In genomic region chr5:86175224-86175623, GRCh38 we compare ENCODE assay signal across 11 cellular contexts.
DNase-seq lines count a peak whose midpoint lies in the region; ATAC-seq and TF ChIP-seq lines count a peak whose summit lies in the region.
"Had no signal": no experiment of that assay in that cellular context is flagged by ENCODE, and none has a peak within 500 bp of the region (broad histone marks: within the 10 kb centered on the region; RNA-seq: fewer than 3 reads in every experiment).

No MANE protein-coding gene starts in this region.

- WGBS in esophagus muscularis mucosa, result 33% methylated on average over 1 of the region's 1 CpG

- CTCF ChIA-PET in activated CD4-positive, alpha-beta T cell treated with anti-CD3 and anti-CD28 coated beads for 36 hours (lab: Charles Lee), result no interaction called here

- no peak for TF ChIP-seq EP300 in esophagus muscularis mucosa (IDR thresholded peaks at IDR 0.05)

- no peak overlapping the region for H3K4me3 ChIP-seq in esophagus muscularis mucosa
- H3K4me3 ChIP-seq: cardiac muscle cell, skin epidermis had no signal

- TF ChIP-seq POLR2A in esophagus muscularis mucosa (IDR thresholded peaks at IDR 0.05; ENCODE audit: low read depth), result no peak

- H3K27ac ChIP-seq in esophagus muscularis mucosa (replicated peaks in 1 of 4), result no peak overlapping the region
- H3K27ac ChIP-seq: cardiac muscle cell, skin epidermis had no signal

- no peak overlapping the region for H3K27ac Mint-ChIP-seq in activated CD4-positive, alpha-beta T cell treated with anti-CD3 and anti-CD28 coated beads for 36 hours
- H3K27ac Mint-ChIP-seq in neural crest cell (ENCODE audit: unreplicated experiment), result peak overlapping the region; percentile 67

- no peaks in the 10 kb centered on the region for H3K4me1 Mint-ChIP-seq in activated CD4-positive, alpha-beta T cell treated with anti-CD3 and anti-CD28 coated beads for 36 hours
- H3K4me1 Mint-ChIP-seq in neural crest cell, result no peaks in the 10 kb centered on the region

- H3K4me3 Mint-ChIP-seq in activated CD4-positive, alpha-beta T cell treated with anti-CD3 and anti-CD28 coated beads for 36 hours, result no peak overlapping the region
- no peak overlapping the region for H3K4me3 Mint-ChIP-seq in neural crest cell

- H3K27me3 ChIP-seq in esophagus muscularis mucosa, result no peaks in the 10 kb centered on the region
- H3K27me3 ChIP-seq: cardiac muscle cell had no signal

- H3K36me3 Mint-ChIP-seq in activated CD4-positive, alpha-beta T cell treated with anti-CD3 and anti-CD28 coated beads for 36 hours (ENCODE audit: low read depth), result no peaks in the 10 kb centered on the region
- H3K36me3 Mint-ChIP-seq in neural crest cell (ENCODE audit: low read depth), result no peaks in the 10 kb centered on the region

- TF ChIP-seq CTCF in neural crest cell (conservative IDR thresholded peaks at IDR 0.05), result no peak
- TF ChIP-seq CTCF in esophagus muscularis mucosa (IDR thresholded peaks at IDR 0.05), result no peak

- H3K4me1 ChIP-seq in esophagus muscularis mucosa, result peaks cover 0 to 36% (median 23%) of the 10 kb centered on the region in 4 donors

- no peaks in the 10 kb centered on the region for H3K36me3 ChIP-seq in esophagus muscularis mucosa
- H3K36me3 ChIP-seq: cardiac muscle cell had no signal

- peak; percentile 71 for ATAC-seq in activated CD4-positive, alpha-beta T cell treated with anti-CD3 and anti-CD28 coated beads for 36 hours
- ATAC-seq in HG02623 (IDR thresholded peaks at IDR 0.05; ENCODE audit: unreplicated experiment) (peak; percentile 86), HG03457 (IDR thresholded peaks at IDR 0.05; ENCODE audit: unreplicated experiment) (peak; percentile 94), sciatic nerve (no peak)

- DNase-seq in activated CD4-positive, alpha-beta T cell treated with anti-CD3 and anti-CD28 coated beads for 36 hours, result peak; percentile 6
- DNase-seq in activated CD4-positive, alpha-beta T cell treated with anti-CD3 and anti-CD28 coated beads for 1 hour, result no peak
- DNase-seq in neural crest cell (ENCODE audit: low read depth, low spot score), result no peak
- DNase-seq in sciatic nerve (ENCODE audit: low spot score), result no peak
- DNase-seq in AG20443 (ENCODE audit: low spot score), result no peak
- DNase-seq in esophagus muscularis mucosa (ENCODE audit: extremely low spot score), result no peak
- DNase-seq: activated CD8-positive, alpha-beta memory T cell treated with anti-CD3 and anti-CD28 coated beads for 24 hours had no signal

- no peaks in the 10 kb centered on the region for H3K27me3 Mint-ChIP-seq in activated CD4-positive, alpha-beta T cell treated with anti-CD3 and anti-CD28 coated beads for 36 hours
- no peaks in the 10 kb centered on the region for H3K27me3 Mint-ChIP-seq in neural crest cell (ENCODE audit: low read depth)

- no peaks in the 10 kb centered on the region for H3K9me3 ChIP-seq in esophagus muscularis mucosa

- POLR2A ChIA-PET in activated CD4-positive, alpha-beta T cell treated with anti-CD3 and anti-CD28 coated beads for 36 hours (lab: Charles Lee), result no interaction called here

- intact Hi-C loops in activated CD4-positive, alpha-beta T cell treated with anti-CD3 and anti-CD28 coated beads for 36 hours (cut with DNase I, micrococcal nuclease), result no loop called here
- intact Hi-C loops in sciatic nerve (cut with DNase I) (no loop called here), esophagus muscularis mucosa (cut with DNase I) (no loop called here)

- H3K9me3 Mint-ChIP-seq in activated CD4-positive, alpha-beta T cell treated with anti-CD3 and anti-CD28 coated beads for 36 hours (ENCODE audit: low read depth), result peaks cover 2% of the 10 kb centered on the region
- H3K9me3 Mint-ChIP-seq in neural crest cell, result no peaks in the 10 kb centered on the region
